Comparison of ENCODE assay signal across 16 cellular contexts in the genomic region with DNA sequence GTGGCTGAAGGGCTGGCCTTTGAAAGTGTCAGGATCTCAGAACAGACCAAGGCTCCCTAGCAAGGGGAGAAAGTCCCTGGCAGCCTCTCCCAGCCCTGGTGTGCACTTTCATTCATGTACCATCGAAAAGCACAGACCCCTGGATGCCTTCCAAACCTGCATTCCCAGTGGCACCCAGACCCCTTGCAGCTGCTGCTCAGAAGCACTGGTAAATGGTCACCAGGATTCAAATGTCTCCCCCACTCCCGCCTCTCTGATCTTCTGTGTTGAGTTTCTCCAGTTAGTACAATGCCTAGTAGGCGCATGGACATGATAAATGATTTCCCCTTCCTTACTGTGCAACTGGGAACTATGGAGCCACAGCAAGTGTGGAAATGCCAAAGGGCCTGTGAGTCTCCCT.
DNase-seq lines count a peak whose midpoint lies in the region; ATAC-seq, FAIRE-seq and TF ChIP-seq lines count a peak whose summit lies in the region.
"Had no signal": no experiment of that assay in that cellular context is flagged by ENCODE, and none has a peak within 500 bp of the region (broad histone marks: within the 10 kb centered on the region; RNA-seq: fewer than 3 reads in every experiment).

No MANE protein-coding gene starts in this region.

- intact Hi-C loops in Right ventricle myocardium inferior (cut with DNase I) (loop anchor here (10.0 kb wide), 2 partner anchors 91 to 181 kb away; a partner anchor contains a TSS), cardiac septum (cut with DNase I) (loop anchor here (2.0 to 5.0 kb wide), 2 partner anchors 19 to 178 kb away; a partner anchor contains a TSS), lower lobe of right lung (cut with DNase I) (no loop called here)

- H3K9me3 Mint-ChIP-seq in brain: peaks cover 0 to 2% (median 0%) of the 10 kb centered on the region in 5 experiments
- H3K9me3 Mint-ChIP-seq: CD4-positive, alpha-beta memory T cell had no signal

- peaks cover 6% of the 10 kb centered on the region for H3K27me3 ChIP-seq in lower lobe of right lung (ENCODE audit: low read depth)
- no peaks in the 10 kb centered on the region for H3K27me3 ChIP-seq in thoracic aorta (replicated peaks; ENCODE audit: insufficient read depth)
- H3K27me3 ChIP-seq in tibial nerve: no peaks in the 10 kb centered on the region

- no peak overlapping the region for H3K27ac ChIP-seq in lower lobe of right lung
- H3K27ac ChIP-seq in thoracic aorta: peak overlapping the region; percentile 73 to 85
- peak overlapping the region in 2 of 4 donors; percentile 77 to 88 for H3K27ac ChIP-seq in tibial nerve

- TF ChIP-seq POLR2A in tibial nerve (IDR thresholded peaks at IDR 0.05): no peak

- no peaks in the 10 kb centered on the region for H3K27me3 Mint-ChIP-seq in brain

- TF ChIP-seq CTCF in brain (conservative IDR thresholded peaks at IDR 0.05) (no peak), lower lobe of right lung (IDR thresholded peaks at IDR 0.05) (no peak), thoracic aorta (IDR thresholded peaks at IDR 0.05) (no peak), tibial nerve (IDR thresholded peaks at IDR 0.05) (no peak)

- H3K4me3 Mint-ChIP-seq in brain: no peak overlapping the region
- H3K4me3 Mint-ChIP-seq: CD4-positive, alpha-beta memory T cell had no signal

- H3K9me3 ChIP-seq in lower lobe of right lung: no peaks in the 10 kb centered on the region
- no peaks in the 10 kb centered on the region for H3K9me3 ChIP-seq in thoracic aorta
- H3K9me3 ChIP-seq in tibial nerve: no peaks in the 10 kb centered on the region
- H3K9me3 ChIP-seq: mucosa of descending colon had no signal

- H3K4me1 ChIP-seq in lower lobe of right lung (peaks cover 46% of the 10 kb centered on the region), thoracic aorta (ENCODE audit: control insufficient read depth in 1 of 2, low read depth in 2 of 2) (peaks cover 43 to 73% of the 10 kb centered on the region in 2 donors), tibial nerve (peaks cover 0 to 81% (median 53%) of the 10 kb centered on the region in 4 donors)

- 54 to 57% methylated on average over 3 of the region's 3 CpGs for WGBS in tibial nerve, 2 donors

- no peak for TF ChIP-seq EP300 in tibial nerve (IDR thresholded peaks at IDR 0.05)

- DNase-seq in Right ventricle myocardium inferior (ENCODE audit: missing footprints) (peak; percentile 37), cardiac septum (ENCODE audit: low spot score) (no peak), lower lobe of right lung (peak; percentile 32), thoracic aorta (ENCODE audit: low spot score) (no peak), urothelium cell line (ENCODE audit: low spot score) (no peak), NCI-H524 treated with DMSO at 0.1 percent for 48 hours (lab: John Stamatoyannopoulos, UW) (no peak), tibial nerve (ENCODE audit: low spot score in 2 of 2) (no peak)
- DNase-seq: activated CD4-positive, CD25-positive, alpha-beta regulatory T cell; activated gamma-delta T cell; CD4-positive, alpha-beta memory T cell; central memory CD4-positive, alpha-beta T cell; Karpas-422; NCI-H1436 treated with DMSO at 0.1 percent for 48 hours; NCI-H2227 treated with DMSO at 0.1 percent for 48 hours had no signal

- no peaks in the 10 kb centered on the region for H3K36me3 Mint-ChIP-seq in brain
- H3K36me3 Mint-ChIP-seq: CD4-positive, alpha-beta memory T cell had no signal

- ATAC-seq in Right ventricle myocardium inferior (no peak), lower lobe of right lung (no peak), thoracic aorta (ENCODE audit: insufficient number of reproducible peaks, low FRiP score, low read depth) (no peak)
- ATAC-seq: mucosa of descending colon had no signal

- peak overlapping the region; percentile 30 to 87 (median 64) for H3K27ac Mint-ChIP-seq in brain
- H3K27ac Mint-ChIP-seq: CD4-positive, alpha-beta memory T cell had no signal

- no peak overlapping the region for H3K4me3 ChIP-seq in lower lobe of right lung
- H3K4me3 ChIP-seq in thoracic aorta: no peak overlapping the region
- H3K4me3 ChIP-seq in tibial nerve: no peak overlapping the region
- H3K4me3 ChIP-seq: mucosa of descending colon had no signal

- H3K4me1 Mint-ChIP-seq in brain: peaks cover 91% of the 10 kb centered on the region
- H3K4me1 Mint-ChIP-seq: CD4-positive, alpha-beta memory T cell had no signal

- no peaks in the 10 kb centered on the region for H3K36me3 ChIP-seq in lower lobe of right lung
- H3K36me3 ChIP-seq in thoracic aorta: no peaks in the 10 kb centered on the region
- H3K36me3 ChIP-seq in tibial nerve: no peaks in the 10 kb centered on the region

- no peak for FAIRE-seq in urothelium cell line (lab: Jason Lieb, UNC)

Comparison
In these comparisons a context has a peak if more than half of its experiments do, and no peak if none do; other contexts are left out.
1. DNase-seq: peak in Right ventricle myocardium inferior (single experiment) and lower lobe of right lung (single experiment); none in cardiac septum (single experiment), thoracic aorta (single experiment), urothelium cell line (single experiment), NCI-H524 treated with DMSO at 0.1 percent for 48 hours (single experiment) and tibial nerve (0 of 2).